In genomic region chr11:12238420-12238819, GRCh38 we compare ENCODE assay signal across 24 cellular contexts.
DNase-seq lines count a peak whose midpoint lies in the region; ATAC-seq and TF ChIP-seq lines count a peak whose summit lies in the region.
"Had no signal": no experiment of that assay in that cellular context is flagged by ENCODE, and none has a peak within 500 bp of the region (broad histone marks: within the 10 kb centered on the region; RNA-seq: fewer than 3 reads in every experiment).

No MANE protein-coding gene starts in this region.

- peaks cover 20% of the 10 kb centered on the region for H3K36me3 ChIP-seq in lower lobe of right lung
- no peaks in the 10 kb centered on the region for H3K36me3 ChIP-seq in testis (ENCODE audit: low read depth, missing control alignments)

- no peak for TF ChIP-seq POLR2A in testis (IDR thresholded peaks at IDR 0.05)

- H3K9me3 Mint-ChIP-seq in Calu3 (ENCODE audit: low read depth, unreplicated experiment) = no peaks in the 10 kb centered on the region
- H3K9me3 Mint-ChIP-seq in activated T-helper 2 cell treated with anti-CD3 and anti-CD28 coated beads, Interferon-gamma antibody, Interleukin-2, Interleukin-4, amounts not matched to agents 10 μg/mL and 5 μg/mL and 100 μg/mL, durations not matched to agents 14 hours and 24 hours and 36 hours = no peaks in the 10 kb centered on the region
- H3K9me3 Mint-ChIP-seq: activated T-cell treated with anti-CD3 and anti-CD28 coated beads, Interleukin-2, amount 50 U/mL, for 24 hours; naive B cell had no signal

- H3K27ac ChIP-seq in lower lobe of right lung (peak overlapping the region; percentile 54), testis (peak overlapping the region; percentile 89 to 93)
- H3K27ac ChIP-seq: RWPE1 had no signal

- H3K9me3 ChIP-seq in lower lobe of right lung = no peaks in the 10 kb centered on the region
- no peaks in the 10 kb centered on the region for H3K9me3 ChIP-seq in testis

- H3K4me3 ChIP-seq in lower lobe of right lung (no peak overlapping the region), testis (no peak overlapping the region)

- TF ChIP-seq CTCF in Calu3 (IDR thresholded peaks at IDR 0.05; ENCODE audit: unreplicated experiment) = no peak
- TF ChIP-seq CTCF in lower lobe of right lung (IDR thresholded peaks at IDR 0.05) = no peak
- no peak for TF ChIP-seq CTCF in testis (IDR thresholded peaks at IDR 0.05)

- no peaks in the 10 kb centered on the region for H3K27me3 ChIP-seq in lower lobe of right lung (ENCODE audit: low read depth)
- no peaks in the 10 kb centered on the region for H3K27me3 ChIP-seq in testis

- WGBS in testis, 2 donors = 76% methylated on average over 4 of the region's 4 CpGs

- H3K4me3 Mint-ChIP-seq in Calu3 (ENCODE audit: low read depth, unreplicated experiment) = no peak overlapping the region
- no peak overlapping the region for H3K4me3 Mint-ChIP-seq in activated T-helper 2 cell treated with anti-CD3 and anti-CD28 coated beads, Interferon-gamma antibody, Interleukin-2, Interleukin-4, amounts not matched to agents 10 μg/mL and 5 μg/mL and 100 μg/mL, durations not matched to agents 14 hours and 24 hours and 36 hours (ENCODE audit: low read depth)
- H3K4me3 Mint-ChIP-seq: activated CD8-positive, alpha-beta T cell treated with anti-CD3 and anti-CD28 coated beads, Interleukin-2, amount 10 ng/mL, durations not matched to agents 7 days and 5 days; activated T-cell treated with anti-CD3 and anti-CD28 coated beads, Interleukin-2, amount 50 U/mL, for 24 hours; CD4-positive, alpha-beta memory T cell; naive B cell had no signal

- CTCF ChIA-PET in Calu3 (lab: Charles Lee) = no interaction called here

- intact Hi-C loops in Calu3 (cut with micrococcal nuclease; ENCODE audit: unreplicated experiment) = no loop called here
- intact Hi-C loops in activated T-helper 2 cell treated with anti-CD3 and anti-CD28 coated beads, Interferon-gamma antibody, Interleukin-2, Interleukin-4, amounts not matched to agents 10 μg/mL and 5 μg/mL and 100 μg/mL, durations not matched to agents 14 hours and 24 hours and 36 hours (cut with micrococcal nuclease) = loop anchor here (5.0 kb wide), 1 partner anchor 44 kb away; no protein-coding TSS in a partner anchor
- intact Hi-C loops in lower lobe of right lung (cut with DNase I) = no loop called here
- intact Hi-C loops in testis (cut with DNase I; ENCODE audit: low total_unique reads) = loop anchor here (5.0 to 10.0 kb wide), 2 partner anchors 124 to 186 kb away; partner anchors contain the start of gene MICAL2

- peak overlapping the region; percentile 42 for H3K27ac Mint-ChIP-seq in Calu3 (ENCODE audit: unreplicated experiment)
- peak overlapping the region; percentile 2 for H3K27ac Mint-ChIP-seq in activated T-helper 2 cell treated with anti-CD3 and anti-CD28 coated beads, Interferon-gamma antibody, Interleukin-2, Interleukin-4, amounts not matched to agents 10 μg/mL and 5 μg/mL and 100 μg/mL, durations not matched to agents 14 hours and 24 hours and 36 hours
- H3K27ac Mint-ChIP-seq: activated CD8-positive, alpha-beta T cell treated with anti-CD3 and anti-CD28 coated beads, Interleukin-2, amount 10 ng/mL, durations not matched to agents 7 days and 5 days had no signal

- DNase-seq in Calu3 (no peak), lower lobe of right lung (no peak), testis (no peak), dedifferentiated amniotic fluid mesenchymal stem cell (ENCODE audit: extremely low spot score) (no peak), DMS153 (lab: John Stamatoyannopoulos, UW) (no peak)
- no peak for DNase-seq in activated T-helper 2 cell treated with anti-CD3 and anti-CD28 coated beads, Interferon-gamma antibody, Interleukin-2, Interleukin-4, amounts not matched to agents 10 μg/mL and 5 μg/mL and 100 μg/mL, durations not matched to agents 14 hours and 24 hours and 36 hours (ENCODE audit: low spot score)
- DNase-seq: activated CD4-positive, CD25-positive, alpha-beta regulatory T cell; activated CD8-positive, alpha-beta T cell treated with anti-CD3 and anti-CD28 coated beads, Interleukin-2, amount 10 ng/mL, durations not matched to agents 7 days and 5 days; activated naive CD4-positive, alpha-beta T cell treated with anti-CD3 and anti-CD28 coated beads, Interleukin-2, amount 50 U/mL, for 16 hours; activated T-cell treated with anti-CD3 and anti-CD28 coated beads, Interleukin-2, amount 50 U/mL, for 24 hours; CD4-positive, alpha-beta memory T cell; effector CD4-positive, alpha-beta T cell; erythroblast; GF-D8; islet precursor cell; naive B cell; NCI-H1694 treated with DMSO at 0.1 percent for 48 hours; NCI-H2227 treated with DMSO at 0.1 percent for 48 hours; NCI-H748 treated with DMSO at 0.1 percent for 48 hours; nucleus accumbens; stimulated activated CD4-positive, alpha-beta T cell treated with anti-CD3 and anti-CD28 coated beads, Interleukin-4, amount 100 ng/mL, for 4 hours; stimulated activated naive CD8-positive, alpha-beta T cell treated with anti-CD3 and anti-CD28 coated beads, Interleukin-15, Interleukin-2, amounts not matched to agents 100 U/mL and 50 U/mL, for 24 hours had no signal

- H3K4me1 ChIP-seq in lower lobe of right lung (peaks cover 34% of the 10 kb centered on the region), testis (peaks cover 60% of the 10 kb centered on the region)

- no peaks in the 10 kb centered on the region for H3K27me3 Mint-ChIP-seq in Calu3 (ENCODE audit: unreplicated experiment)
- H3K27me3 Mint-ChIP-seq in activated T-helper 2 cell treated with anti-CD3 and anti-CD28 coated beads, Interferon-gamma antibody, Interleukin-2, Interleukin-4, amounts not matched to agents 10 μg/mL and 5 μg/mL and 100 μg/mL, durations not matched to agents 14 hours and 24 hours and 36 hours (ENCODE audit: low read depth) = no peaks in the 10 kb centered on the region
- H3K27me3 Mint-ChIP-seq: activated T-cell treated with anti-CD3 and anti-CD28 coated beads, Interleukin-2, amount 50 U/mL, for 24 hours; CD4-positive, alpha-beta memory T cell had no signal

- no TSS peak for BruUV-seq in Calu3 (replicated peaks; lab: Mats Ljungman, UMichigan)

- peaks cover 58% of the 10 kb centered on the region for H3K36me3 Mint-ChIP-seq in Calu3 (ENCODE audit: insufficient read depth, unreplicated experiment)
- H3K36me3 Mint-ChIP-seq in activated T-helper 2 cell treated with anti-CD3 and anti-CD28 coated beads, Interferon-gamma antibody, Interleukin-2, Interleukin-4, amounts not matched to agents 10 μg/mL and 5 μg/mL and 100 μg/mL, durations not matched to agents 14 hours and 24 hours and 36 hours (ENCODE audit: low read depth) = peaks cover 99% of the 10 kb centered on the region
- H3K36me3 Mint-ChIP-seq: naive B cell had no signal

- peaks cover 13% of the 10 kb centered on the region for H3K4me1 Mint-ChIP-seq in Calu3 (ENCODE audit: low read depth, unreplicated experiment)
- peaks cover 61% of the 10 kb centered on the region for H3K4me1 Mint-ChIP-seq in activated T-helper 2 cell treated with anti-CD3 and anti-CD28 coated beads, Interferon-gamma antibody, Interleukin-2, Interleukin-4, amounts not matched to agents 10 μg/mL and 5 μg/mL and 100 μg/mL, durations not matched to agents 14 hours and 24 hours and 36 hours (ENCODE audit: low read depth)

- ATAC-seq in lower lobe of right lung (no peak), GM21528 (IDR thresholded peaks at IDR 0.05; ENCODE audit: low FRiP score, unreplicated experiment) (no peak)
- ATAC-seq: activated CD8-positive, alpha-beta T cell treated with anti-CD3 and anti-CD28 coated beads, Interleukin-2, amount 10 ng/mL, durations not matched to agents 7 days and 5 days; stimulated activated naive CD8-positive, alpha-beta T cell treated with anti-CD3 and anti-CD28 coated beads, Interleukin-15, Interleukin-2, amounts not matched to agents 100 U/mL and 50 U/mL, for 24 hours had no signal

Comparison
In these comparisons a context has a peak if more than half of its experiments do, and no peak if none do; other contexts are left out.
1. intact Hi-C loops: an anchor here in activated T-helper 2 cell treated with anti-CD3 and anti-CD28 coated beads, Interferon-gamma antibody, Interleukin-2, Interleukin-4, amounts not matched to agents 10 μg/mL and 5 μg/mL and 100 μg/mL, durations not matched to agents 14 hours and 24 hours and 36 hours (5.0 kb wide) and testis (5.0 to 10.0 kb wide); none called in Calu3 and lower lobe of right lung.